2 cellular contexts compared by ENCODE assay signal in genomic region chr2:202194418-202194817, GRCh38.
TF ChIP-seq lines count a peak whose summit lies in the region.

No MANE protein-coding gene starts in this region.

TF ChIP-seq in liver, 16 proteins besides CTCF, POLR2A, EP300 and RAD21:
- no peak for TF ChIP-seq EGR1 (IDR thresholded peaks at IDR 0.05; ENCODE audit: low read depth in 2 of 2)
- TF ChIP-seq, protein P1, sequence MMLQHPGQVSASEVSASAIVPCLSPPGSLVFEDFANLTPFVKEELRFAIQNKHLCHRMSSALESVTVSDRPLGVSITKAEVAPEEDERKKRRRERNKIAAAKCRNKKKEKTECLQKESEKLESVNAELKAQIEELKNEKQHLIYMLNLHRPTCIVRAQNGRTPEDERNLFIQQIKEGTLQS (IDR thresholded peaks at IDR 0.05), result no peak
- peak; percentile 40 to 61 for TF ChIP-seq HNF4A (conservative IDR thresholded peaks at IDR 0.05)
- no peak for TF ChIP-seq TAF1 (conservative IDR thresholded peaks at IDR 0.05)
- no peak for TF ChIP-seq JUND (IDR thresholded peaks at IDR 0.05)
- no peak for TF ChIP-seq FOXA2 (IDR thresholded peaks at IDR 0.05)
- TF ChIP-seq HNF4G (IDR thresholded peaks at IDR 0.05), result no peak
- TF ChIP-seq, protein P2, sequence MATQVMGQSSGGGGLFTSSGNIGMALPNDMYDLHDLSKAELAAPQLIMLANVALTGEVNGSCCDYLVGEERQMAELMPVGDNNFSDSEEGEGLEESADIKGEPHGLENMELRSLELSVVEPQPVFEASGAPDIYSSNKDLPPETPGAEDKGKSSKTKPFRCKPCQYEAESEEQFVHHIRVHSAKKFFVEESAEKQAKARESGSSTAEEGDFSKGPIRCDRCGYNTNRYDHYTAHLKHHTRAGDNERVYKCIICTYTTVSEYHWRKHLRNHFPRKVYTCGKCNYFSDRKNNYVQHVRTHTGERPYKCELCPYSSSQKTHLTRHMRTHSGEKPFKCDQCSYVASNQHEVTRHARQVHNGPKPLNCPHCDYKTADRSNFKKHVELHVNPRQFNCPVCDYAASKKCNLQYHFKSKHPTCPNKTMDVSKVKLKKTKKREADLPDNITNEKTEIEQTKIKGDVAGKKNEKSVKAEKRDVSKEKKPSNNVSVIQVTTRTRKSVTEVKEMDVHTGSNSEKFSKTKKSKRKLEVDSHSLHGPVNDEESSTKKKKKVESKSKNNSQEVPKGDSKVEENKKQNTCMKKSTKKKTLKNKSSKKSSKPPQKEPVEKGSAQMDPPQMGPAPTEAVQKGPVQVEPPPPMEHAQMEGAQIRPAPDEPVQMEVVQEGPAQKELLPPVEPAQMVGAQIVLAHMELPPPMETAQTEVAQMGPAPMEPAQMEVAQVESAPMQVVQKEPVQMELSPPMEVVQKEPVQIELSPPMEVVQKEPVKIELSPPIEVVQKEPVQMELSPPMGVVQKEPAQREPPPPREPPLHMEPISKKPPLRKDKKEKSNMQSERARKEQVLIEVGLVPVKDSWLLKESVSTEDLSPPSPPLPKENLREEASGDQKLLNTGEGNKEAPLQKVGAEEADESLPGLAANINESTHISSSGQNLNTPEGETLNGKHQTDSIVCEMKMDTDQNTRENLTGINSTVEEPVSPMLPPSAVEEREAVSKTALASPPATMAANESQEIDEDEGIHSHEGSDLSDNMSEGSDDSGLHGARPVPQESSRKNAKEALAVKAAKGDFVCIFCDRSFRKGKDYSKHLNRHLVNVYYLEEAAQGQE (IDR thresholded peaks at IDR 0.05), result no peak
- TF ChIP-seq GABPA (IDR thresholded peaks at IDR 0.05 in 1 of 2, conservative IDR thresholded peaks at IDR 0.05 in 1 of 2), result no peak
- no peak for TF ChIP-seq SP1 (IDR thresholded peaks at IDR 0.05)
- TF ChIP-seq FOXA1 (IDR thresholded peaks at IDR 0.05), result no peak
- TF ChIP-seq ZBTB33 (IDR thresholded peaks at IDR 0.05), result no peak
- no peak for TF ChIP-seq YY1 (IDR thresholded peaks at IDR 0.05)
- TF ChIP-seq RXRA (IDR thresholded peaks at IDR 0.05), result peak in 1 of 2 donors; percentile 38
- TF ChIP-seq, protein P3, sequence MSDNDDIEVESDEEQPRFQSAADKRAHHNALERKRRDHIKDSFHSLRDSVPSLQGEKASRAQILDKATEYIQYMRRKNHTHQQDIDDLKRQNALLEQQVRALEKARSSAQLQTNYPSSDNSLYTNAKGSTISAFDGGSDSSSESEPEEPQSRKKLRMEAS (IDR thresholded peaks at IDR 0.05), result no peak
- TF ChIP-seq NR2F2 (IDR thresholded peaks at IDR 0.05), result no peak

TF ChIP-seq in HepG2, 621 proteins besides CTCF, POLR2A, EP300 and RAD21:
- no peak for TF ChIP-seq PITX1 (CRISPR knock-in tag; IDR thresholded peaks at IDR 0.05)
